ENCODE assay signal across 26 cellular contexts in the genomic region with DNA sequence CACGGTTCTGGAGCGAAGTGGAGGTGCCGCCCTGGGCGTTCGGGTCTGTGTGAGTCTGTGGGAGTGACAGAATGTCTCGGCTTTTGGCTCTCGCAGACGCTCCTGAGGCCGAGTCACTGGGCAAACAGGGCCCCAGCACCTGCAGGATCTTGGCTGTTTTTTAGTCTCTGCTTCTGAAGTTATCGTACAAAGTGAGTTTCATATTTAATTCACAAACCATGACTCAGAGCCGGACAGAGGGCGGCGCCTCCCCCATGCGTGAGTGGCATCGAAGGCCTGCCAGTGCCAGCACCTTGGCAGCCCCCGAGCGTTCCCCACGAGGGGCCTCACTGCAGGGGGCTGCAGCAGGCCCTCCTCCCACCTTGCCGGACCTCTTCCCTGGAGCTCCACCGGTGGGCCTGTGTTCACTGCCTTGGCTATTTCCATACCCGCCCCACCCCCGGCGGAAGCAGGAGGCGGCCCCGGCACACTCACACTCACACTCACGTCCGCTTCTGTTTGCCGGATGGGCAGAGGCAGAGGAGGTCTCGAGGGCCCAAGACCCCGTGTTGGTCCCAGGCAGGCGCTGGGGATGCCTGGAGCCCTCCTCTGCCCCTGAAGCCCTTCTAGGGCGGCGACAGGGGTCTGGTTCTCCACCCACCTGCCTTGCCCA.
DNase-seq lines count a peak whose midpoint lies in the region; ATAC-seq and TF ChIP-seq lines count a peak whose summit lies in the region.
"Had no signal": no experiment of that assay in that cellular context is flagged by ENCODE, and none has a peak within 500 bp of the region (broad histone marks: within the 10 kb centered on the region; RNA-seq: fewer than 3 reads in every experiment).

No MANE protein-coding gene starts in this region.

- peaks cover 7% of the 10 kb centered on the region for H3K4me1 ChIP-seq in RWPE2 (ENCODE audit: insufficient read depth, poor library complexity, severe bottlenecking)
- H3K4me1 ChIP-seq: HAP-1 had no signal

- DNase-seq in DMS53 treated with DMSO at 0.1 percent for 48 hours (lab: John Stamatoyannopoulos, UW; ENCODE audit: unreplicated experiment) (peak; percentile 25), RWPE2 (ENCODE audit: low spot score) (no peak), epithelial cell of prostate (ENCODE audit: low read depth, low spot score) (no peak), nephron progenitor cell (no peak), NCI-H146 treated with DMSO at 0.1 percent for 48 hours (lab: John Stamatoyannopoulos, UW; ENCODE audit: unreplicated experiment) (no peak), cerebellar cortex (ENCODE audit: low spot score) (no peak)
- no peak for DNase-seq in activated CD8-positive, alpha-beta memory T cell treated with anti-CD3 and anti-CD28 coated beads, Interleukin-2, amount 50 U/mL, for 4 hours
- DNase-seq: activated CD4-positive, alpha-beta T cell treated with anti-CD3 and anti-CD28 coated beads for 36 hours; activated gamma-delta T cell; activated naive CD8-positive, alpha-beta T cell treated with anti-CD3 and anti-CD28 coated beads, Interleukin-2, amount 10 ng/mL, durations not matched to agents 7 days and 5 days; activated T-cell treated with anti-CD3 and anti-CD28 coated beads, Interleukin-2, amount 50 U/mL, for 24 hours; CD8-positive, alpha-beta T cell; cerebellar nuclear complex; foreskin fibroblast; left colon; mesenchymal stem cell; NCI-H146; NCI-H524; nucleus accumbens; SHP77; stimulated activated naive CD4-positive, alpha-beta T cell treated with Interleukin-2 at 50 U/mL for 16 hours; testis had no signal

- H3K27me3 ChIP-seq in RWPE2 (ENCODE audit: insufficient read depth, poor library complexity, severe bottlenecking), result no peaks in the 10 kb centered on the region
- H3K27me3 ChIP-seq: testis had no signal

- H3K27ac Mint-ChIP-seq in nephron progenitor cell, result peak overlapping the region; percentile 59
- H3K27ac Mint-ChIP-seq: activated CD4-positive, alpha-beta T cell treated with anti-CD3 and anti-CD28 coated beads for 36 hours; activated naive CD8-positive, alpha-beta T cell treated with anti-CD3 and anti-CD28 coated beads, Interleukin-2, amount 10 ng/mL, durations not matched to agents 7 days and 5 days; activated T-cell treated with anti-CD3 and anti-CD28 coated beads, Interleukin-2, amount 50 U/mL, for 24 hours; CD8-positive, alpha-beta T cell; T-helper 2 cell treated with Interferon-gamma antibody and Interleukin-4, amounts not matched to agents 5 μg/mL and 100 μg/mL, for 36 hours had no signal

- no peak overlapping the region for H3K4me3 ChIP-seq in RWPE2 (ENCODE audit: severe bottlenecking)
- H3K4me3 ChIP-seq: A549, HAP-1, testis had no signal

- H3K4me1 Mint-ChIP-seq in nephron progenitor cell, result peaks cover 49% of the 10 kb centered on the region
- H3K4me1 Mint-ChIP-seq: activated CD4-positive, alpha-beta T cell treated with anti-CD3 and anti-CD28 coated beads for 36 hours; activated naive CD8-positive, alpha-beta T cell treated with anti-CD3 and anti-CD28 coated beads, Interleukin-2, amount 10 ng/mL, durations not matched to agents 7 days and 5 days had no signal

- peaks cover 11% of the 10 kb centered on the region for H3K27me3 Mint-ChIP-seq in nephron progenitor cell (ENCODE audit: low read depth, poor library complexity)
- H3K27me3 Mint-ChIP-seq: activated CD4-positive, alpha-beta T cell treated with anti-CD3 and anti-CD28 coated beads for 36 hours; activated naive CD8-positive, alpha-beta T cell treated with anti-CD3 and anti-CD28 coated beads, Interleukin-2, amount 10 ng/mL, durations not matched to agents 7 days and 5 days; activated T-cell treated with anti-CD3 and anti-CD28 coated beads, Interleukin-2, amount 50 U/mL, for 24 hours had no signal

- TF ChIP-seq CTCF in RWPE2 (IDR thresholded peaks at IDR 0.05; ENCODE audit: poor library complexity, severe bottlenecking) (no peak), nephron progenitor cell (IDR thresholded peaks at IDR 0.05) (no peak)

- H3K9me3 Mint-ChIP-seq in nephron progenitor cell, result no peaks in the 10 kb centered on the region
- H3K9me3 Mint-ChIP-seq: activated naive CD8-positive, alpha-beta T cell treated with anti-CD3 and anti-CD28 coated beads, Interleukin-2, amount 10 ng/mL, durations not matched to agents 7 days and 5 days; activated T-cell treated with anti-CD3 and anti-CD28 coated beads, Interleukin-2, amount 50 U/mL, for 24 hours; CD8-positive, alpha-beta T cell; T-helper 2 cell treated with Interferon-gamma antibody and Interleukin-4, amounts not matched to agents 5 μg/mL and 100 μg/mL, for 36 hours had no signal

- H3K27ac ChIP-seq in RWPE2 (ENCODE audit: poor library complexity, severe bottlenecking) (peak overlapping the region; percentile 33), epithelial cell of prostate (peak overlapping the region; percentile 64)
- H3K27ac ChIP-seq: A549, testis had no signal

- no peak overlapping the region for H3K4me3 Mint-ChIP-seq in nephron progenitor cell
- H3K4me3 Mint-ChIP-seq: activated CD4-positive, alpha-beta T cell treated with anti-CD3 and anti-CD28 coated beads for 36 hours; activated naive CD8-positive, alpha-beta T cell treated with anti-CD3 and anti-CD28 coated beads, Interleukin-2, amount 10 ng/mL, durations not matched to agents 7 days and 5 days; activated T-cell treated with anti-CD3 and anti-CD28 coated beads, Interleukin-2, amount 50 U/mL, for 24 hours; CD8-positive, alpha-beta T cell; T-helper 2 cell treated with Interferon-gamma antibody and Interleukin-4, amounts not matched to agents 5 μg/mL and 100 μg/mL, for 36 hours had no signal

- H3K36me3 Mint-ChIP-seq in nephron progenitor cell (ENCODE audit: low read depth), result no peaks in the 10 kb centered on the region
- H3K36me3 Mint-ChIP-seq: activated naive CD8-positive, alpha-beta T cell treated with anti-CD3 and anti-CD28 coated beads, Interleukin-2, amount 10 ng/mL, durations not matched to agents 7 days and 5 days; CD8-positive, alpha-beta T cell had no signal

- H3K36me3 ChIP-seq in RWPE2 (ENCODE audit: low read depth), result no peaks in the 10 kb centered on the region
- H3K36me3 ChIP-seq: HAP-1 had no signal

- ATAC-seq in RWPE2 (ENCODE audit: low read depth) (peak; percentile 63), HG03108 (IDR thresholded peaks at IDR 0.05; ENCODE audit: unreplicated experiment) (no peak)
- ATAC-seq: A549; activated CD4-positive, alpha-beta T cell treated with anti-CD3 and anti-CD28 coated beads for 36 hours; CD8-positive, alpha-beta T cell; left colon had no signal

- no peaks in the 10 kb centered on the region for H3K9me3 ChIP-seq in RWPE2 (ENCODE audit: severe bottlenecking)
- H3K9me3 ChIP-seq: A549, HAP-1, testis had no signal
